In genomic region chr15:46293550-46293949, GRCh38 we compare ENCODE assay signal across 2 cellular contexts.
TF ChIP-seq lines count a peak whose summit lies in the region.

No MANE protein-coding gene starts in this region.

TF ChIP-seq in GM23338, 12 proteins besides CTCF, POLR2A, EP300 and RAD21 (continued from another document):
- TF ChIP-seq ZNF462 (CRISPR knock-in tag; IDR thresholded peaks at IDR 0.05) (no peak), ZNF331 (CRISPR knock-in tag; IDR thresholded peaks at IDR 0.05; ENCODE audit: low read depth) (no peak), CREB1 (CRISPR knock-in tag; IDR thresholded peaks at IDR 0.05; ENCODE audit: low read depth) (no peak), STAT1 (IDR thresholded peaks at IDR 0.05; ENCODE audit: unreplicated experiment) (no peak), EZH2 (IDR thresholded peaks at IDR 0.05; ENCODE audit: low read depth, unreplicated experiment) (no peak), POLR2AphosphoS5 (IDR thresholded peaks at IDR 0.05; ENCODE audit: low read depth) (no peak), REST (IDR thresholded peaks at IDR 0.05; ENCODE audit: unreplicated experiment) (no peak), ETS1 (IDR thresholded peaks at IDR 0.05) (no peak), ZNF114 (CRISPR knock-in tag; IDR thresholded peaks at IDR 0.05) (no peak)

TF ChIP-seq in H1, 55 proteins besides CTCF, POLR2A, EP300 and RAD21 (continued from another document):
- no peak for TF ChIP-seq CHD7 (IDR thresholded peaks at IDR 0.05; ENCODE audit: insufficient replicate concordance, low read length)
- TF ChIP-seq ATF2 (IDR thresholded peaks at IDR 0.05; ENCODE audit: low read length), result no peak
- TF ChIP-seq RXRA (IDR thresholded peaks at IDR 0.05; ENCODE audit: insufficient read depth, low read depth, low read length), result no peak
- TF ChIP-seq BCL11A (IDR thresholded peaks at IDR 0.05; ENCODE audit: low read depth in 2 of 2, low read length in 2 of 2), result no peak
- no peak for TF ChIP-seq TAF1 (IDR thresholded peaks at IDR 0.05; ENCODE audit: low read depth, low read length)
- TF ChIP-seq YY1 (IDR thresholded peaks at IDR 0.05; ENCODE audit: low read depth, low read length), result no peak
- no peak for TF ChIP-seq TCF12 (IDR thresholded peaks at IDR 0.05; ENCODE audit: low read depth, low read length)
- no peak for TF ChIP-seq ZNF274 (IDR thresholded peaks at IDR 0.05; ENCODE audit: borderline replicate concordance, extremely low read depth, low read length)
- TF ChIP-seq RNF2 (IDR thresholded peaks at IDR 0.05; ENCODE audit: borderline replicate concordance, low read depth, low read length, missing control alignments, poor library complexity, severe bottlenecking), result no peak
- TF ChIP-seq POLR2AphosphoS5 (IDR thresholded peaks at IDR 0.05; ENCODE audit: low read depth, low read length), result no peak
- TF ChIP-seq CHD1 (IDR thresholded peaks at IDR 0.05; ENCODE audit: low read depth, low read length), result no peak
- TF ChIP-seq CBX8 (IDR thresholded peaks at IDR 0.05; ENCODE audit: borderline replicate concordance, low read depth, low read length), result no peak
- no peak for TF ChIP-seq CREB1 (IDR thresholded peaks at IDR 0.05)
- no peak for TF ChIP-seq HDAC2 (IDR thresholded peaks at IDR 0.05; ENCODE audit: borderline replicate concordance in 1 of 2, low read depth in 2 of 2, low read length in 2 of 2)
